Comparison of ENCODE assay signal across 17 cellular contexts in genomic region chr1:60073605-60074278, GRCh38. TPM values are rescaled to one million over a fixed set of nuclear protein-coding genes. Genes with fewer than 3 reads are reported as not detected.
DNase-seq lines count a peak whose midpoint lies in the region; ATAC-seq, FAIRE-seq and TF ChIP-seq lines count a peak whose summit lies in the region.
"Had no signal": no experiment of that assay in that cellular context is flagged by ENCODE, and none has a peak within 500 bp of the region (broad histone marks: within the 10 kb centered on the region; RNA-seq: fewer than 3 reads in every experiment).

TSS of gene C1orf87 (minus strand) at chr1:60073770. CDS start at chr1:60072643, 1,127 bp downstream.

- no peak within 1 kb of the TSS for H4K91ac ChIP-seq in H1 (replicated peaks; ENCODE audit: insufficient read length, low read length)

- H3K56ac ChIP-seq in H1 (replicated peaks; ENCODE audit: insufficient read length, low read depth, low read length): no peak within 1 kb of the TSS

- H3K9me3 ChIP-seq in right cardiac atrium (ENCODE audit: control insufficient read depth, low read length): no peaks in the 10 kb centered on the region
- no peaks in the 10 kb centered on the region for H3K9me3 ChIP-seq in right atrium auricular region
- no peaks in the 10 kb centered on the region for H3K9me3 ChIP-seq in H1 (ENCODE audit: insufficient read depth in 2 of 2, low read depth in 1 of 2, low read length in 1 of 2)
- H3K9me3 ChIP-seq in upper lobe of left lung: no peaks in the 10 kb centered on the region

- no peak for TF ChIP-seq EP300 in H1 (IDR thresholded peaks at IDR 0.05; ENCODE audit: borderline replicate concordance in 1 of 2, low read depth in 2 of 2, low read length in 2 of 2)
- no peak for TF ChIP-seq EP300 in upper lobe of left lung (IDR thresholded peaks at IDR 0.05)

- no peaks in the 10 kb centered on the region for H3K79me1 ChIP-seq in H1 (ENCODE audit: low read depth, low read length)

- no peaks in the 10 kb centered on the region for H3K79me2 ChIP-seq in H1 (ENCODE audit: control insufficient read depth in 1 of 2, insufficient read depth in 2 of 2, low read length in 2 of 2)

- POLR2A ChIA-PET in H1 (lab: Charles Lee; ENCODE audit: partially characterized antibody): no interaction called here

- peak within 1 kb of the TSS; percentile 76 to 81 for H3K4me2 ChIP-seq in H1 (ENCODE audit: insufficient read depth in 1 of 2, low read depth in 2 of 2, low read length in 2 of 2)

- H2BK12ac ChIP-seq in H1 (ENCODE audit: low read depth, low read length): 0 out of 2 replicates have a peak within 1 kb of the TSS, but pooled peaks have one; percentile 46

- H3K36me3 ChIP-seq in right atrium auricular region (no peaks in the 10 kb centered on the region), H1 (ENCODE audit: control insufficient read depth in 2 of 4, insufficient read depth in 4 of 4, low read length in 3 of 4) (no peaks in the 10 kb centered on the region), upper lobe of left lung (no peaks in the 10 kb centered on the region)

- no peak within 1 kb of the TSS for H2BK20ac ChIP-seq in H1 (ENCODE audit: low read length)

- no peak within 1 kb of the TSS for H3K14ac ChIP-seq in H1 (ENCODE audit: insufficient read length)

- TF ChIP-seq POLR2A in H1 (IDR thresholded peaks at IDR 0.05; ENCODE audit: control extremely low read depth in 1 of 2, low read depth in 2 of 2, low read length in 2 of 2): peak in 1 of 2 experiments; percentile 48; a peak in 1 of 3 replicates
- no peak for TF ChIP-seq POLR2A in upper lobe of left lung (IDR thresholded peaks at IDR 0.05)

- peak in 1 of 3 donors; percentile 50 for DNase-seq in right cardiac atrium
- DNase-seq in right atrium auricular region (ENCODE audit: low spot score): no peak
- peak; percentile 15 to 87 for DNase-seq in H1 (ENCODE audit: low read depth in 1 of 2, low spot score in 2 of 2)
- DNase-seq in kidney tubule cell (ENCODE audit: low spot score): peak; percentile 5
- peak; percentile 21 to 86 for DNase-seq in upper lobe of left lung
- DNase-seq in NCI-H226: no peak
- DNase-seq: activated CD4-positive, alpha-beta memory T cell treated with anti-CD3 and anti-CD28 coated beads, Interleukin-2, amount 10 ng/mL, durations not matched to agents 7 days and 5 days; NCI-H2171 treated with DMSO at 0.1 percent for 48 hours; T-helper 2 cell had no signal

- H4K20me1 ChIP-seq in H1 (replicated peaks in 1 of 2; ENCODE audit: control insufficient read depth in 1 of 2, insufficient read depth in 2 of 2, low read length in 2 of 2): no peaks in the 10 kb centered on the region

- H2AK5ac ChIP-seq in H1 (ENCODE audit: low read depth, low read length): no peak within 1 kb of the TSS

- H3K4ac ChIP-seq in H1 (replicated peaks; ENCODE audit: insufficient read length, low read depth, low read length): no peak within 1 kb of the TSS

- intact Hi-C loops in right cardiac atrium (cut with DNase I): no loop called here

- H3K27me3 ChIP-seq in right cardiac atrium (ENCODE audit: control insufficient read depth, insufficient read depth) (peaks cover 2% of the 10 kb centered on the region), right atrium auricular region (no peaks in the 10 kb centered on the region), H1 (replicated peaks in 1 of 4; ENCODE audit: control insufficient read depth in 3 of 4, extremely low read depth in 1 of 4, insufficient read depth in 3 of 4, low read length in 3 of 4) (no peaks in the 10 kb centered on the region), upper lobe of left lung (peaks cover 0 to 7% (median 0%) of the 10 kb centered on the region in 4 donors)

- TF ChIP-seq RAD21 in H1 (IDR thresholded peaks at IDR 0.05 in 1 of 2, conservative IDR thresholded peaks at IDR 0.05 in 1 of 2; ENCODE audit: low read depth in 2 of 2, low read length in 2 of 2): no peak

- H3K18ac ChIP-seq in H1 (ENCODE audit: extremely low read depth, low read length): peak within 1 kb of the TSS; percentile 39; the same call in 1 of the 2 replicates

- no peaks in the 10 kb centered on the region for H3K4me1 ChIP-seq in right cardiac atrium (ENCODE audit: control insufficient read depth, insufficient read depth, low read length)
- no peaks in the 10 kb centered on the region for H3K4me1 ChIP-seq in right atrium auricular region
- no peaks in the 10 kb centered on the region; a peak in 1 of 7 replicates for H3K4me1 ChIP-seq in H1 (replicated peaks in 1 of 4; ENCODE audit: control insufficient read depth in 3 of 4, insufficient read depth in 4 of 4, low read length in 3 of 4)
- H3K4me1 ChIP-seq in upper lobe of left lung: peaks cover 0 to 6% (median 0%) of the 10 kb centered on the region in 4 donors

- peak within 1 kb of the TSS in 1 of 4 experiments; percentile 3; a peak in 1 of 7 replicates for H3K9ac ChIP-seq in H1 (replicated peaks in 1 of 4; ENCODE audit: extremely low read depth in 1 of 4, low read depth in 3 of 4, low read length in 3 of 4)

- peaks cover 5% of the 10 kb centered on the region for H3K23me2 ChIP-seq in H1 (ENCODE audit: low read depth, low read length)

- no peak within 1 kb of the TSS for H2BK15ac ChIP-seq in H1 (ENCODE audit: low read length)

- CTCF ChIA-PET in H1 (lab: Charles Lee; ENCODE audit: partially characterized antibody): interaction anchor here (1.5 kb wide), 1 partner anchor 14 kb away, joined by 3 read pairs; no protein-coding TSS in a partner anchor

- H3K23ac ChIP-seq in H1 (ENCODE audit: insufficient read length): no peak within 1 kb of the TSS

- peak within 1 kb of the TSS; percentile 46 for H4K8ac ChIP-seq in H1 (ENCODE audit: extremely low read depth, insufficient read depth, low read length)

- H3K27ac ChIP-seq in right cardiac atrium (ENCODE audit: low read length) (no peak within 1 kb of the TSS), right atrium auricular region (no peak within 1 kb of the TSS), H1 (ENCODE audit: low read depth, low read length) (no peak within 1 kb of the TSS), upper lobe of left lung (no peak within 1 kb of the TSS)

- FAIRE-seq in H1 (lab: Jason Lieb, UNC): peak; percentile 63
- FAIRE-seq: GM12878 had no signal

- 32% methylated on average over 36 of the region's 36 CpGs for WGBS in right cardiac atrium
- WGBS in H1 (ENCODE audit: extremely low coverage in 1 of 2, insufficient coverage in 1 of 2, insufficient read length in 1 of 2, insufficient replicate concordance in 2 of 2, low coverage in 1 of 2, low lambda C conversion rate in 2 of 2, missing lambda C conversion rate in 1 of 2), 2 experiments: 22% methylated on average over 22 of the region's 36 CpGs; no CpG with 5 or more reads in 1 of the 2 experiments
- WGBS in upper lobe of left lung, 2 donors: 23 to 49% methylated on average over 11 to 31 of the region's 36 CpGs

- peak within 1 kb of the TSS; percentile 6 for H3K4me3 ChIP-seq in right cardiac atrium (ENCODE audit: low read length)
- no peak within 1 kb of the TSS for H3K4me3 ChIP-seq in right atrium auricular region
- peak within 1 kb of the TSS; percentile 48 to 67 (median 60) for H3K4me3 ChIP-seq in H1 (ENCODE audit: extremely low read depth in 1 of 4, insufficient read depth in 2 of 4, low read depth in 3 of 4, low read length in 4 of 4)
- peak within 1 kb of the TSS in 2 of 4 donors; percentile 19 for H3K4me3 ChIP-seq in upper lobe of left lung
- H3K4me3 ChIP-seq: GM12878 had no signal

- no peak within 1 kb of the TSS for H2BK5ac ChIP-seq in H1 (ENCODE audit: low read depth, low read length)

- no peak within 1 kb of the TSS for H4K5ac ChIP-seq in H1 (ENCODE audit: insufficient read length, low read depth, low read length)

- no peak for TF ChIP-seq CTCF in right atrium auricular region (IDR thresholded peaks at IDR 0.05)
- no peak for TF ChIP-seq CTCF in H1 (IDR thresholded peaks at IDR 0.05; ENCODE audit: control extremely low read depth in 1 of 3, insufficient read depth in 1 of 3, low read depth in 1 of 3, low read length in 3 of 3)
- TF ChIP-seq CTCF in upper lobe of left lung (IDR thresholded peaks at IDR 0.05): no peak

- H2BK120ac ChIP-seq in H1 (replicated peaks; ENCODE audit: low read depth, low read length): no peak within 1 kb of the TSS

- peak within 1 kb of the TSS; percentile 90 for H2AFZ ChIP-seq in H1 (ENCODE audit: low read length)

- ATAC-seq in right cardiac atrium (peak; percentile 22 to 37), upper lobe of left lung (ENCODE audit: low FRiP score in 2 of 2) (peak; percentile 36 to 57), GM21360 (IDR thresholded peaks at IDR 0.05; ENCODE audit: unreplicated experiment) (no peak), GM19023 (IDR thresholded peaks at IDR 0.05; ENCODE audit: unreplicated experiment) (no peak)
- ATAC-seq: GM12878; Panc1; stimulated activated effector memory CD8-positive, alpha-beta T cell treated with anti-CD3 and anti-CD28 coated beads, Interleukin-12 subunit alpha, Interleukin-12 subunit beta, amount 100 ng/mL, for 72 hours had no signal

TF ChIP-seq in H1, 55 proteins besides CTCF, POLR2A, EP300 and RAD21 (continues in another document):
- TF ChIP-seq RNF2 (IDR thresholded peaks at IDR 0.05; ENCODE audit: borderline replicate concordance, low read depth, low read length, missing control alignments, poor library complexity, severe bottlenecking) (no peak), CTBP2 (IDR thresholded peaks at IDR 0.05; ENCODE audit: borderline replicate concordance, insufficient read depth, insufficient read length, low read length) (peak; percentile 34), TEAD4 (IDR thresholded peaks at IDR 0.05; ENCODE audit: low read depth, low read length) (peak; percentile 87), KDM4A (IDR thresholded peaks at IDR 0.05; ENCODE audit: low read depth, low read length, severe bottlenecking) (peak; percentile 93), TAF1 (IDR thresholded peaks at IDR 0.05; ENCODE audit: low read depth, low read length) (peak; percentile 36; the same call in 1 of the 2 replicates), SIN3A (conservative IDR thresholded peaks at IDR 0.05 in 1 of 2, IDR thresholded peaks at IDR 0.05 in 1 of 2; ENCODE audit: low read depth in 1 of 2, low read length in 2 of 2) (peak in 1 of 2 experiments; percentile 91; a peak in 2 of 4 replicates), SP1 (IDR thresholded peaks at IDR 0.05; ENCODE audit: low read depth, low read length) (0 out of 2 replicates have a peak, but pooled peaks have one; percentile 5)

RNA-seq across cellular contexts. Expression of gene C1orf87, which starts in this region (rescaled TPM):
- total RNA-seq in right cardiac atrium (not detected), right atrium auricular region (not detected), upper lobe of left lung (10 to 100 TPM in 2 of 6 donors, 1 to 10 TPM in 3, under 1 TPM in 1; 0.40 to 26.1 (median 4.8) TPM)
- polyA plus RNA-seq in right cardiac atrium (not detected), H1 (2011; rRNA removed) (0.06 TPM in 1 of 2 replicates, not detected in the other)
- 0.29 and 0.41 TPM in 2 replicates for total RNA-seq in H1 (2021; fragmentation: NEBNext Ultra II Directional; extraction: Animal tissue kit (Norgen Biotek cat#: 25700))
- polyA plus RNA-seq in H1 (2011; cell fraction: cytosol; rRNA removed): 0.12 TPM
- 0.16 TPM for polyA plus RNA-seq in H1 (2011; cell fraction: nucleus; rRNA removed)
- polyA plus RNA-seq in H1 (2012, experiment 1 of 2): 0.17 to 0.20 TPM (median 0.19 TPM) in 3 of 4 replicates, not detected in the other
- polyA plus RNA-seq in H1 (2012, experiment 2 of 2): not detected
- 0.12 TPM for polyA plus RNA-seq in H1 (2013, experiment 1 of 2)
- 0.18 TPM for polyA plus RNA-seq in H1 (2013, experiment 2 of 2)
- 0.22 TPM in 1 of 2 replicates, not detected in the other for polyA minus RNA-seq in H1 (2011; rRNA and poly(A)+ RNA removed)
- polyA minus RNA-seq in H1 (2011; cell fraction: cytosol; rRNA and poly(A)+ RNA removed): not detected
- 0.30 TPM for polyA minus RNA-seq in H1 (2011; cell fraction: nucleus; rRNA and poly(A)+ RNA removed)
- total RNA-seq: activated CD4-positive, alpha-beta memory T cell treated with anti-CD3 and anti-CD28 coated beads, Interleukin-2, amount 10 ng/mL, durations not matched to agents 7 days and 5 days; GM12878; liver; M059J; omental fat pad had no signal
- polyA plus RNA-seq: GM12878, liver had no signal

Comparison
In these comparisons a context has a peak if more than half of its experiments do, and no peak if none do; other contexts are left out.
1. Peak in ATAC-seq and H3K4me3 ChIP-seq in right cardiac atrium; RNA of the gene not detected or under 1 TPM.
2. Peak in DNase-seq, H3K4me3 ChIP-seq and H3K4me2 ChIP-seq in H1; RNA of the gene not detected or under 1 TPM.
3. ATAC-seq: peak in upper lobe of left lung (2 of 2); none in GM21360 (single experiment) and GM19023 (single experiment).
4. DNase-seq: peak in kidney tubule cell (single experiment) and upper lobe of left lung (2 of 2); none in right atrium auricular region (single experiment) and NCI-H226 (single experiment).